In genomic region chr1:169048043-169048442, GRCh38 we compare ENCODE assay signal across 18 cellular contexts. TPM values are rescaled to one million over a fixed set of nuclear protein-coding genes. Genes with fewer than 3 reads are reported as not detected.
DNase-seq lines count a peak whose midpoint lies in the region; ATAC-seq and TF ChIP-seq lines count a peak whose summit lies in the region.
"Had no signal": no experiment of that assay in that cellular context is flagged by ENCODE, and none has a peak within 500 bp of the region (broad histone marks: within the 10 kb centered on the region; RNA-seq: fewer than 3 reads in every experiment).

No MANE protein-coding gene starts in this region.

- no peaks in the 10 kb centered on the region for H3K9me3 ChIP-seq in colonic mucosa
- H3K9me3 ChIP-seq: prostate gland had no signal

- H3K4me3 Mint-ChIP-seq in activated CD4-positive, alpha-beta T cell treated with anti-CD3 and anti-CD28 coated beads, Interleukin-2, amount 10 ng/mL, durations not matched to agents 24 days and 14 days = peak overlapping the region; percentile 45
- H3K4me3 Mint-ChIP-seq: WTC11 had no signal

- peak; percentile 53 for DNase-seq in activated CD4-positive, alpha-beta T cell treated with anti-CD3 and anti-CD28 coated beads, Interleukin-2, amount 10 ng/mL, durations not matched to agents 24 days and 14 days
- no peak for DNase-seq in activated CD4-positive, alpha-beta T cell treated with anti-CD3 and anti-CD28 coated beads, Interleukin-2, amount 50 U/mL, for 1 hour
- DNase-seq in NB4 (ENCODE audit: low read depth) (peak; percentile 49), colonic mucosa (peak; percentile 46), renal cortical epithelial cell (ENCODE audit: low read depth) (peak; percentile 29), GM03348 (ENCODE audit: low spot score) (no peak)
- no peak for DNase-seq in activated CD8-positive, alpha-beta memory T cell treated with anti-CD3 and anti-CD28 coated beads, Interleukin-2, amount 50 U/mL, for 4 hours
- DNase-seq: activated gamma-delta T cell treated with Interleukin-2 at 50 U/mL for 16 hours, DMS153, mesenchymal stem cell, NCI-H1092 treated with DMSO at 0.1 percent for 48 hours, NCI-H526 treated with DMSO at 0.1 percent for 48 hours, T-helper 1 cell had no signal

- intact Hi-C loops in activated CD4-positive, alpha-beta T cell treated with anti-CD3 and anti-CD28 coated beads, Interleukin-2, amount 10 ng/mL, durations not matched to agents 24 days and 14 days (cut with micrococcal nuclease) = loop anchor here (2.0 to 10.0 kb wide), 6 partner anchors 35 to 706 kb away; partner anchors contain the start of gene ATP1B1
- intact Hi-C loops in colonic mucosa (cut with DNase I) = no loop called here

- no peaks in the 10 kb centered on the region for H3K27me3 ChIP-seq in colonic mucosa
- H3K27me3 ChIP-seq: BLaER1 treated with 17β-estradiol and CSF1 and Interleukin-3, amounts not matched to agents 10 nM and 100 nM had no signal

- H3K36me3 Mint-ChIP-seq in activated CD4-positive, alpha-beta T cell treated with anti-CD3 and anti-CD28 coated beads, Interleukin-2, amount 10 ng/mL, durations not matched to agents 24 days and 14 days (ENCODE audit: low read depth) = peaks cover 4% of the 10 kb centered on the region
- H3K36me3 Mint-ChIP-seq: WTC11 had no signal

- H3K27ac Mint-ChIP-seq in activated CD4-positive, alpha-beta T cell treated with anti-CD3 and anti-CD28 coated beads, Interleukin-2, amount 10 ng/mL, durations not matched to agents 24 days and 14 days = peak overlapping the region; percentile 62
- H3K27ac Mint-ChIP-seq: WTC11 had no signal

- no peaks in the 10 kb centered on the region for H3K27me3 Mint-ChIP-seq in activated CD4-positive, alpha-beta T cell treated with anti-CD3 and anti-CD28 coated beads, Interleukin-2, amount 10 ng/mL, durations not matched to agents 24 days and 14 days

- TF ChIP-seq POLR2A in NB4 (IDR thresholded peaks at IDR 0.05; ENCODE audit: extremely low read depth, insufficient read length) = no peak

- H3K9me3 Mint-ChIP-seq in activated CD4-positive, alpha-beta T cell treated with anti-CD3 and anti-CD28 coated beads, Interleukin-2, amount 10 ng/mL, durations not matched to agents 24 days and 14 days = peaks cover 26% of the 10 kb centered on the region
- H3K9me3 Mint-ChIP-seq: WTC11 had no signal

- ATAC-seq in HG02763 (IDR thresholded peaks at IDR 0.05; ENCODE audit: unreplicated experiment) = no peak
- ATAC-seq: Right ventricle myocardium inferior, WTC11 had no signal

- H3K27ac ChIP-seq in colonic mucosa = peak overlapping the region; percentile 83
- H3K27ac ChIP-seq: BLaER1 treated with 17β-estradiol and CSF1 and Interleukin-3, amounts not matched to agents 10 nM and 100 nM; prostate gland had no signal

- H3K4me3 ChIP-seq in NB4 (ENCODE audit: low read depth, low read length) (no peak overlapping the region), colonic mucosa (no peak overlapping the region)
- H3K4me3 ChIP-seq: BLaER1 treated with 17β-estradiol and CSF1 and Interleukin-3, amounts not matched to agents 10 nM and 100 nM; prostate gland had no signal

- H3K36me3 ChIP-seq in colonic mucosa = no peaks in the 10 kb centered on the region
- H3K36me3 ChIP-seq: BLaER1 treated with 17β-estradiol and CSF1 and Interleukin-3, amounts not matched to agents 10 nM and 100 nM; prostate gland had no signal

- peaks cover 72% of the 10 kb centered on the region for H3K4me1 Mint-ChIP-seq in activated CD4-positive, alpha-beta T cell treated with anti-CD3 and anti-CD28 coated beads, Interleukin-2, amount 10 ng/mL, durations not matched to agents 24 days and 14 days
- H3K4me1 Mint-ChIP-seq: WTC11 had no signal

- H3K4me1 ChIP-seq in colonic mucosa = peaks cover 20% of the 10 kb centered on the region
- H3K4me1 ChIP-seq: prostate gland had no signal

- no peak overlapping the region for H3K9ac ChIP-seq in colonic mucosa (ENCODE audit: low read depth in 2 of 2, low read length in 2 of 2)
- H3K9ac ChIP-seq: BLaER1 treated with 17β-estradiol and CSF1 and Interleukin-3, amounts not matched to agents 10 nM and 100 nM had no signal

- TF ChIP-seq CTCF in NB4 (IDR thresholded peaks at IDR 0.05; ENCODE audit: low read depth, low read length) (no peak), colonic mucosa (IDR thresholded peaks at IDR 0.05) (no peak)

RNA-seq across cellular contexts. Expression of gene ATP1B1, which starts 58.4 kb away (rescaled TPM):
- total RNA-seq in activated CD4-positive, alpha-beta T cell treated with anti-CD3 and anti-CD28 coated beads, Interleukin-2, amount 10 ng/mL, durations not matched to agents 24 days and 14 days = 12.5 and 15.3 TPM in 2 replicates
- total RNA-seq in colonic mucosa = 100 to 1,000 TPM; 378 to 678 TPM
- total RNA-seq in renal cortical epithelial cell = 96.4 and 314 TPM in 2 replicates

Comparison
In these comparisons a context has a peak if more than half of its experiments do, and no peak if none do; other contexts are left out.
1. DNase-seq: peak in activated CD4-positive, alpha-beta T cell treated with anti-CD3 and anti-CD28 coated beads, Interleukin-2, amount 10 ng/mL, durations not matched to agents 24 days and 14 days (single experiment), NB4 (single experiment), colonic mucosa (single experiment) and renal cortical epithelial cell (single experiment); none in activated CD4-positive, alpha-beta T cell treated with anti-CD3 and anti-CD28 coated beads, Interleukin-2, amount 50 U/mL, for 1 hour (single experiment), activated CD8-positive, alpha-beta memory T cell treated with anti-CD3 and anti-CD28 coated beads, Interleukin-2, amount 50 U/mL, for 4 hours (single experiment) and GM03348 (single experiment).